8 cellular contexts compared by ENCODE assay signal in the genomic region with DNA sequence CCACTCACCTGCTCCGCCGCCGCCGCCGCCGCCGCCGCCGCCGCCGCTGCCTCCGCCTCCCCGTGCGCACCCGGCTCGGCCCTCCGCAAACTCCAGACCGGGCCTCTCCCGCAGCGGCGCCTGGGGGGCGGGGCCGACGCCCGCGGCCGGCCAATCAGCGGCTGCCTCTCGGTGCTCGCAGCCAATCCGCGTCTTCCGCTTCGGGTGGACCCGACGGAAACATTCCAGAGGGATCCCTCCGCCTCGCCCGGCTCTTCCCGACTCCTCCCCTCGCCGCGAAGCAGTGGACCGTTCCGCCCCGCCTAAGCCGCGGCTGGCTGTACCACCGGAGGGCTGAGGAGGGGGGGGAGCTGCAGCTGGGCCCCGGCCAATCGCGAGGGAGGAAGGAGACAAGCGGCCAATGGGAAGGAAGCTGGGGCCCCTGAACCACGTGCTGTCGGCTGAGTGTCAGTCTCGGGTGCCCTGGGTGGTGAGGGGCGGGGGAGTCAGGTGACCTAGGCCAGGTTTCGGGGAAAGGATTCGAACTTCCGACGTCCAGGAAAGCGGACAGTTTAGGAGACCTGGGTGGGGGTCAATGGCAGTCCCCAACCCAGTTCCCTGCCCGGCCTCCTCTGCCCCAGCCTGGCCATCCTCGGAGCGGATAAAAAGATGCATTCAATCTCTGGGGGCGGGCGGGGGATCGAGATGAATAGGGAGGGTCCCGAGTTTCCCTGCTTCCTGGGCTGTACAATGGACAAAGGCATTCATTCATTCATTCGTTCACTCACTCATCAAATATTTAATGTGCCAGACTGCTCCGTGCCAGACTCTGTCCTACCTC. TPM values are rescaled to one million over a fixed set of nuclear protein-coding genes. Genes with fewer than 3 reads are reported as not detected.
DNase-seq lines count a peak whose midpoint lies in the region; ATAC-seq and TF ChIP-seq lines count a peak whose summit lies in the region.

A gene with protein sequence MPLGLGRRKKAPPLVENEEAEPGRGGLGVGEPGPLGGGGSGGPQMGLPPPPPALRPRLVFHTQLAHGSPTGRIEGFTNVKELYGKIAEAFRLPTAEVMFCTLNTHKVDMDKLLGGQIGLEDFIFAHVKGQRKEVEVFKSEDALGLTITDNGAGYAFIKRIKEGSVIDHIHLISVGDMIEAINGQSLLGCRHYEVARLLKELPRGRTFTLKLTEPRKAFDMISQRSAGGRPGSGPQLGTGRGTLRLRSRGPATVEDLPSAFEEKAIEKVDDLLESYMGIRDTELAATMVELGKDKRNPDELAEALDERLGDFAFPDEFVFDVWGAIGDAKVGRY (minus strand): TSS at position 99 of the 820 bp plus-strand sequence. CDS start 13,151 bp downstream, outside the sequence.

- no peak for TF ChIP-seq EP300 in suprapubic skin (IDR thresholded peaks at IDR 0.05)

- peaks cover 44% of the 10 kb centered on the region for H3K4me1 ChIP-seq in suprapubic skin

- peak within 1 kb of the TSS; percentile 89 for H3K27ac Mint-ChIP-seq in Calu3 (ENCODE audit: unreplicated experiment)
- H3K27ac Mint-ChIP-seq in activated naive CD8-positive, alpha-beta T cell treated with anti-CD3 and anti-CD28 coated beads, Interleukin-2, amount 50 U/mL, for 24 hours, result peak within 1 kb of the TSS; percentile 78

- TF ChIP-seq CTCF in Calu3 (IDR thresholded peaks at IDR 0.05; ENCODE audit: unreplicated experiment) (no peak), omental fat pad (IDR thresholded peaks at IDR 0.05) (no peak), suprapubic skin (IDR thresholded peaks at IDR 0.05) (no peak)

- H3K9me3 ChIP-seq in suprapubic skin, result no peaks in the 10 kb centered on the region

- no peaks in the 10 kb centered on the region for H3K9me3 Mint-ChIP-seq in Calu3 (ENCODE audit: low read depth, unreplicated experiment)
- H3K9me3 Mint-ChIP-seq in activated naive CD8-positive, alpha-beta T cell treated with anti-CD3 and anti-CD28 coated beads, Interleukin-2, amount 50 U/mL, for 24 hours, result no peaks in the 10 kb centered on the region

- 3% methylated on average over 37 of the region's 71 CpGs for WGBS in suprapubic skin

- H3K4me3 ChIP-seq in suprapubic skin, result peak within 1 kb of the TSS; percentile 91

- peak within 1 kb of the TSS; percentile 94 for H3K27ac ChIP-seq in suprapubic skin

- intact Hi-C loops in Calu3 (cut with micrococcal nuclease; ENCODE audit: unreplicated experiment) (no loop called here), head of caudate nucleus (cut with DNase I) (loop anchor here (5.0 kb wide), 1 partner anchor 289 kb away; the partner anchor contains the start of gene ADGRL1)

- BruUV-seq in Calu3 (replicated peaks; lab: Mats Ljungman, UMichigan), result no TSS peak

- H3K4me3 Mint-ChIP-seq in Calu3 (ENCODE audit: low read depth, unreplicated experiment), result peak within 1 kb of the TSS; percentile 73
- H3K4me3 Mint-ChIP-seq in activated naive CD8-positive, alpha-beta T cell treated with anti-CD3 and anti-CD28 coated beads, Interleukin-2, amount 50 U/mL, for 24 hours, result peak within 1 kb of the TSS; percentile 79

- ATAC-seq in activated naive CD8-positive, alpha-beta T cell treated with anti-CD3 and anti-CD28 coated beads, Interleukin-2, amount 50 U/mL, for 24 hours, result peak; percentile 89
- ATAC-seq in omental fat pad (ENCODE audit: low FRiP score), result peak; percentile 98

- no peaks in the 10 kb centered on the region for H3K27me3 Mint-ChIP-seq in Calu3 (ENCODE audit: unreplicated experiment)
- H3K27me3 Mint-ChIP-seq in activated naive CD8-positive, alpha-beta T cell treated with anti-CD3 and anti-CD28 coated beads, Interleukin-2, amount 50 U/mL, for 24 hours, result peaks cover 2% of the 10 kb centered on the region

- H3K36me3 Mint-ChIP-seq in Calu3 (ENCODE audit: insufficient read depth, unreplicated experiment), result peaks cover 52% of the 10 kb centered on the region
- H3K36me3 Mint-ChIP-seq in activated naive CD8-positive, alpha-beta T cell treated with anti-CD3 and anti-CD28 coated beads, Interleukin-2, amount 50 U/mL, for 24 hours (ENCODE audit: low read depth), result no peaks in the 10 kb centered on the region

- H3K36me3 ChIP-seq in suprapubic skin, result peaks cover 8% of the 10 kb centered on the region

- no peak for TF ChIP-seq POLR2A in suprapubic skin (IDR thresholded peaks at IDR 0.05)

- DNase-seq in Calu3 (peak; percentile 95), H4 (ENCODE audit: low spot score) (peak; percentile 99), NCI-H128 (lab: John Stamatoyannopoulos, UW; ENCODE audit: unreplicated experiment) (peak; percentile 97), T follicular helper cell (ENCODE audit: low read depth) (peak; percentile 72), head of caudate nucleus (peak; percentile 96 to 100 (median 98)), omental fat pad (ENCODE audit: low spot score) (peak; percentile 67), suprapubic skin (ENCODE audit: low spot score in 2 of 2) (peak; percentile 97 to 98)
- peak; percentile 85 for DNase-seq in activated naive CD8-positive, alpha-beta T cell treated with anti-CD3 and anti-CD28 coated beads, Interleukin-2, amount 50 U/mL, for 24 hours

- CTCF ChIA-PET in Calu3 (lab: Charles Lee), result interaction anchor here (0.5 to 2.3 kb wide), 4 partner anchors 10 to 373 kb away, joined by 3 to 12 read pairs (median 4); no protein-coding TSS in a partner anchor

- H3K4me1 Mint-ChIP-seq in Calu3 (ENCODE audit: low read depth, unreplicated experiment), result peaks cover 19% of the 10 kb centered on the region
- peaks cover 18% of the 10 kb centered on the region for H3K4me1 Mint-ChIP-seq in activated naive CD8-positive, alpha-beta T cell treated with anti-CD3 and anti-CD28 coated beads, Interleukin-2, amount 50 U/mL, for 24 hours

- H3K27me3 ChIP-seq in suprapubic skin, result no peaks in the 10 kb centered on the region

RNA-seq across cellular contexts. Expression of the gene that starts here (rescaled TPM):
- total RNA-seq in Calu3 (2022) (134 and 139 TPM in 2 replicates), omental fat pad (10 to 100 TPM; 47.0 to 77.6 (median 59.0) TPM), suprapubic skin (100 to 1,000 TPM in 3 of 4 donors, 10 to 100 TPM in 1; 85.8 to 111 (median 105) TPM)
- 36.5 and 62.6 TPM in 2 replicates for total RNA-seq in H4 (2014; rRNA removed; shearing (Covaris generic))

Comparison
In these comparisons a context has a peak if more than half of its experiments do, and no peak if none do; other contexts are left out.
1. Peak in every context shown above with its lines: DNase-seq, ATAC-seq, H3K4me3 ChIP-seq and H3K27ac ChIP-seq.